In genomic region chr9:89873801-89874200, GRCh38 we compare ENCODE assay signal across 25 cellular contexts.
DNase-seq lines count a peak whose midpoint lies in the region; ATAC-seq and TF ChIP-seq lines count a peak whose summit lies in the region.
"Had no signal": no experiment of that assay in that cellular context is flagged by ENCODE, and none has a peak within 500 bp of the region (broad histone marks: within the 10 kb centered on the region; RNA-seq: fewer than 3 reads in every experiment).

No MANE protein-coding gene starts in this region.

- no peaks in the 10 kb centered on the region for H3K27me3 Mint-ChIP-seq in activated CD4-positive, alpha-beta memory T cell treated with anti-CD3 and anti-CD28 coated beads for 36 hours
- no peaks in the 10 kb centered on the region for H3K27me3 Mint-ChIP-seq in activated CD4-positive, alpha-beta memory T cell treated with anti-CD3 and anti-CD28 coated beads, Interleukin-2, amount 10 ng/mL, durations not matched to agents 7 days and 5 days
- H3K27me3 Mint-ChIP-seq: IgD-negative memory B cell; stimulated activated memory B cell treated with anti-CD40 and anti-IgM and Interleukin-4, amounts not matched to agents 10 μg/mL and 1 μg/mL and 100 μg/mL, for 72 hours had no signal

- no peaks in the 10 kb centered on the region for H3K36me3 ChIP-seq in gastrocnemius medialis
- H3K36me3 ChIP-seq: HAP-1 had no signal

- in situ Hi-C loops in gastrocnemius medialis (cut with MboI; ENCODE audit: low sequenced_read_pairs in 4 of 4): no loop called here

- H3K9me3 Mint-ChIP-seq in activated CD4-positive, alpha-beta memory T cell treated with anti-CD3 and anti-CD28 coated beads for 36 hours: no peaks in the 10 kb centered on the region
- H3K9me3 Mint-ChIP-seq in activated CD4-positive, alpha-beta memory T cell treated with anti-CD3 and anti-CD28 coated beads, Interleukin-2, amount 10 ng/mL, durations not matched to agents 7 days and 5 days: no peaks in the 10 kb centered on the region
- H3K9me3 Mint-ChIP-seq: CD8-positive, alpha-beta memory T cell; IgD-negative memory B cell; natural killer cell; stimulated activated memory B cell treated with anti-CD40 and anti-IgM and Interleukin-4, amounts not matched to agents 10 μg/mL and 1 μg/mL and 100 μg/mL, for 72 hours had no signal

- peaks cover 60 to 62% of the 10 kb centered on the region in 2 donors for H3K4me1 ChIP-seq in gastrocnemius medialis
- H3K4me1 ChIP-seq: HAP-1 had no signal

- TF ChIP-seq CTCF in VCaP (conservative IDR thresholded peaks at IDR 0.05) (no peak), gastrocnemius medialis (IDR thresholded peaks at IDR 0.05 in 4 of 5, conservative IDR thresholded peaks at IDR 0.05 in 1 of 5) (no peak)

- no peak for ATAC-seq in gastrocnemius medialis
- ATAC-seq: natural killer cell; Panc1; SK-N-SH treated with all-trans-retinoic acid at 6 μM for 48 hours; stimulated activated memory B cell treated with anti-CD40 and anti-IgM and Interleukin-4, amounts not matched to agents 10 μg/mL and 1 μg/mL and 100 μg/mL, for 72 hours had no signal

- no peaks in the 10 kb centered on the region for H3K4me1 Mint-ChIP-seq in activated CD4-positive, alpha-beta memory T cell treated with anti-CD3 and anti-CD28 coated beads for 36 hours (ENCODE audit: low read depth)
- no peaks in the 10 kb centered on the region for H3K4me1 Mint-ChIP-seq in activated CD4-positive, alpha-beta memory T cell treated with anti-CD3 and anti-CD28 coated beads, Interleukin-2, amount 10 ng/mL, durations not matched to agents 7 days and 5 days
- H3K4me1 Mint-ChIP-seq: CD8-positive, alpha-beta memory T cell; natural killer cell had no signal

- CTCF ChIA-PET in activated CD4-positive, alpha-beta memory T cell treated with anti-CD3 and anti-CD28 coated beads for 36 hours (lab: Charles Lee): interaction anchor here (0.6 kb wide), 1 partner anchor 133 kb away, joined by 3 read pairs; no protein-coding TSS in a partner anchor
- CTCF ChIA-PET in activated CD4-positive, alpha-beta memory T cell treated with anti-CD3 and anti-CD28 coated beads, Interleukin-2, amount 10 ng/mL, durations not matched to agents 7 days and 5 days (lab: Charles Lee): no interaction called here

- H3K27me3 ChIP-seq in gastrocnemius medialis: no peaks in the 10 kb centered on the region

- DNase-seq in activated CD4-positive, alpha-beta memory T cell treated with anti-CD3 and anti-CD28 coated beads for 36 hours: peak; percentile 6
- DNase-seq in activated CD4-positive, alpha-beta memory T cell treated with anti-CD3 and anti-CD28 coated beads, Interleukin-2, amount 10 ng/mL, durations not matched to agents 7 days and 5 days: no peak
- DNase-seq in islet precursor cell: peak; percentile 24
- DNase-seq in gastrocnemius medialis: no peak
- no peak for DNase-seq in GM19240 (ENCODE audit: insufficient read length, low spot score)
- no peak for DNase-seq in globus pallidus (ENCODE audit: low spot score)
- no peak for DNase-seq in retina
- DNase-seq: amniotic stem cell; CD8-positive, alpha-beta memory T cell; dermis blood vessel endothelial cell; GDM1; midbrain; natural killer cell; NCI-H2107; NK-92 treated with Interleukin-12 subunit alpha and Interleukin-12 subunit beta, amount 100 ng/mL, for 24 hours; stimulated activated CD4-positive, alpha-beta T cell treated with anti-CD3 and anti-CD28 coated beads, Interleukin-2, amount 100 ng/mL, for 24 hours; T1000 had no signal

- POLR2A ChIA-PET in activated CD4-positive, alpha-beta memory T cell treated with anti-CD3 and anti-CD28 coated beads for 36 hours (lab: Charles Lee): no interaction called here
- POLR2A ChIA-PET in activated CD4-positive, alpha-beta memory T cell treated with anti-CD3 and anti-CD28 coated beads, Interleukin-2, amount 10 ng/mL, durations not matched to agents 7 days and 5 days (lab: Charles Lee): no interaction called here

- H3K4me3 ChIP-seq in gastrocnemius medialis: no peak overlapping the region
- H3K4me3 ChIP-seq: HAP-1, skin epidermis had no signal

- H3K9me3 ChIP-seq in gastrocnemius medialis: no peaks in the 10 kb centered on the region
- H3K9me3 ChIP-seq: HAP-1 had no signal

- H3K27ac ChIP-seq in VCaP (peak overlapping the region; percentile 76), gastrocnemius medialis (peak overlapping the region; percentile 82 to 93 (median 86))
- H3K27ac ChIP-seq: 22Rv1 had no signal

- no peak for TF ChIP-seq POLR2A in gastrocnemius medialis (IDR thresholded peaks at IDR 0.05)

- no peaks in the 10 kb centered on the region for H3K36me3 Mint-ChIP-seq in activated CD4-positive, alpha-beta memory T cell treated with anti-CD3 and anti-CD28 coated beads for 36 hours
- H3K36me3 Mint-ChIP-seq in activated CD4-positive, alpha-beta memory T cell treated with anti-CD3 and anti-CD28 coated beads, Interleukin-2, amount 10 ng/mL, durations not matched to agents 7 days and 5 days (ENCODE audit: low read depth): no peaks in the 10 kb centered on the region
- H3K36me3 Mint-ChIP-seq: CD8-positive, alpha-beta memory T cell; IgD-negative memory B cell; natural killer cell; stimulated activated memory B cell treated with anti-CD40 and anti-IgM and Interleukin-4, amounts not matched to agents 10 μg/mL and 1 μg/mL and 100 μg/mL, for 72 hours had no signal

- intact Hi-C loops in activated CD4-positive, alpha-beta memory T cell treated with anti-CD3 and anti-CD28 coated beads for 36 hours (cut with micrococcal nuclease): no loop called here
- intact Hi-C loops in gastrocnemius medialis (cut with DNase I; ENCODE audit: low total_unique reads): loop anchor here (2.0 to 10.0 kb wide), 6 partner anchors 131 to 1321 kb away; partner anchors contain the start of genes CKS2, GADD45G and SECISBP2

- no peak overlapping the region for H3K27ac Mint-ChIP-seq in activated CD4-positive, alpha-beta memory T cell treated with anti-CD3 and anti-CD28 coated beads for 36 hours
- no peak overlapping the region for H3K27ac Mint-ChIP-seq in activated CD4-positive, alpha-beta memory T cell treated with anti-CD3 and anti-CD28 coated beads, Interleukin-2, amount 10 ng/mL, durations not matched to agents 7 days and 5 days
- H3K27ac Mint-ChIP-seq: CD8-positive, alpha-beta memory T cell; natural killer cell; stimulated activated memory B cell treated with anti-CD40 and anti-IgM and Interleukin-4, amounts not matched to agents 10 μg/mL and 1 μg/mL and 100 μg/mL, for 72 hours had no signal

- no peak overlapping the region for H3K4me3 Mint-ChIP-seq in activated CD4-positive, alpha-beta memory T cell treated with anti-CD3 and anti-CD28 coated beads for 36 hours
- H3K4me3 Mint-ChIP-seq in activated CD4-positive, alpha-beta memory T cell treated with anti-CD3 and anti-CD28 coated beads, Interleukin-2, amount 10 ng/mL, durations not matched to agents 7 days and 5 days: no peak overlapping the region
- H3K4me3 Mint-ChIP-seq: CD8-positive, alpha-beta memory T cell; IgD-negative memory B cell; natural killer cell; stimulated activated memory B cell treated with anti-CD40 and anti-IgM and Interleukin-4, amounts not matched to agents 10 μg/mL and 1 μg/mL and 100 μg/mL, for 72 hours had no signal

Comparison
In these comparisons a context has a peak if more than half of its experiments do, and no peak if none do; other contexts are left out.
1. DNase-seq: peak in activated CD4-positive, alpha-beta memory T cell treated with anti-CD3 and anti-CD28 coated beads for 36 hours (single experiment) and islet precursor cell (single experiment); none in activated CD4-positive, alpha-beta memory T cell treated with anti-CD3 and anti-CD28 coated beads, Interleukin-2, amount 10 ng/mL, durations not matched to agents 7 days and 5 days (single experiment), gastrocnemius medialis (0 of 2), GM19240 (single experiment), globus pallidus (single experiment) and retina (single experiment).